In the genomic region with DNA sequence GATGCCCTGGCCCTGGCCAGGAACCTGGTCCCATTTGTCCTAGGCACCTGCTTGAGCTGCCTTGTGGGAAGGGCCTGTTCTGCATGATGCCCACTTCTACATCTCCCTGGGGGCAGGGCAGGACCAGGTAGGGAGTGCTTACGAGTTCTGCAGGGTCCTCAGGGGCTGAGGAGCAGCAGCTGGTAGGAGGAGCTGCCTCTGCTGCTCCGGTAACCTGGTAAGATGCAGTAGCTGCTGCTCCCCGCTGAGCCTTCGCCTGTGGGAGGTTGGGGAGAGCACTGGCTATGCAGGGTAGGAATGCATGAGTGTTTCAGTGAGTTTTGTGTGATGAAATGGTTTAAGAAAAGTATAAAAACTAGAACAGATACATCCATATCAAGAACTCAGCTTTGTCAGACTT, we compare ENCODE assay signal across 12 cellular contexts. TPM values are rescaled to one million over a fixed set of nuclear protein-coding genes. Genes with fewer than 3 reads are reported as not detected.
DNase-seq lines count a peak whose midpoint lies in the region; ATAC-seq and TF ChIP-seq lines count a peak whose summit lies in the region.
"Had no signal": no experiment of that assay in that cellular context is flagged by ENCODE, and none has a peak within 500 bp of the region (broad histone marks: within the 10 kb centered on the region; RNA-seq: fewer than 3 reads in every experiment).

No MANE protein-coding gene starts in this region.

- no peaks in the 10 kb centered on the region for H3K27me3 ChIP-seq in left ventricle myocardium inferior (ENCODE audit: low read depth)
- H3K27me3 ChIP-seq in layer of hippocampus (ENCODE audit: control insufficient read depth, insufficient read depth, low read length) = no peaks in the 10 kb centered on the region

- H3K9me3 Mint-ChIP-seq in activated T-helper 17 cell treated with anti-CD3 and anti-CD28 coated beads, Interleukin-2, amount 50 U/mL, for 72 hours = no peaks in the 10 kb centered on the region

- H3K36me3 Mint-ChIP-seq in activated T-helper 17 cell treated with anti-CD3 and anti-CD28 coated beads, Interleukin-2, amount 50 U/mL, for 72 hours (ENCODE audit: low read depth) = peaks cover 50% of the 10 kb centered on the region

- intact Hi-C loops in left ventricle myocardium inferior (cut with micrococcal nuclease) = no loop called here
- intact Hi-C loops in Right ventricle myocardium inferior (cut with DNase I) = no loop called here

- peaks cover 48% of the 10 kb centered on the region for H3K36me3 ChIP-seq in left ventricle myocardium inferior

- H3K9me3 ChIP-seq in left ventricle myocardium inferior (replicated peaks) = no peaks in the 10 kb centered on the region

- H3K4me1 Mint-ChIP-seq in activated T-helper 17 cell treated with anti-CD3 and anti-CD28 coated beads, Interleukin-2, amount 50 U/mL, for 72 hours = peaks cover 38% of the 10 kb centered on the region

- no peak overlapping the region for H3K4me3 Mint-ChIP-seq in activated T-helper 17 cell treated with anti-CD3 and anti-CD28 coated beads, Interleukin-2, amount 50 U/mL, for 72 hours

- ATAC-seq in Right ventricle myocardium inferior = no peak
- ATAC-seq in activated T-helper 17 cell treated with anti-CD3 and anti-CD28 coated beads, Interleukin-2, amount 50 U/mL, for 72 hours (replicated peaks) = no peak
- no peak for ATAC-seq in GM21367 (IDR thresholded peaks at IDR 0.05; ENCODE audit: unreplicated experiment)
- ATAC-seq in GM18907 (IDR thresholded peaks at IDR 0.05; ENCODE audit: unreplicated experiment) = no peak
- no peak for ATAC-seq in GM19351 (IDR thresholded peaks at IDR 0.05; ENCODE audit: unreplicated experiment)
- ATAC-seq in GM18505 (IDR thresholded peaks at IDR 0.05; ENCODE audit: unreplicated experiment) = no peak
- ATAC-seq: esophagus mucosa had no signal

- H3K27ac ChIP-seq in left ventricle myocardium inferior (replicated peaks) = peak overlapping the region; percentile 41
- peak overlapping the region; percentile 60 for H3K27ac ChIP-seq in layer of hippocampus (ENCODE audit: low read depth, low read length)

- peaks cover 81% of the 10 kb centered on the region for H3K4me1 ChIP-seq in left ventricle myocardium inferior

- no peak for TF ChIP-seq CTCF in left ventricle myocardium inferior (IDR thresholded peaks at IDR 0.05; ENCODE audit: borderline replicate concordance)

- TF ChIP-seq POLR2A in GM18505 (IDR thresholded peaks at IDR 0.05; ENCODE audit: borderline replicate concordance, extremely low read depth, insufficient read depth, insufficient read length) = no peak

- H3K27ac Mint-ChIP-seq in activated T-helper 17 cell treated with anti-CD3 and anti-CD28 coated beads, Interleukin-2, amount 50 U/mL, for 72 hours = peak overlapping the region; percentile 18

- no peak overlapping the region for H3K4me3 ChIP-seq in left ventricle myocardium inferior

- DNase-seq in left ventricle myocardium inferior (no peak), Right ventricle myocardium inferior (ENCODE audit: missing footprints) (no peak)
- DNase-seq: activated effector memory CD4-positive, alpha-beta T cell treated with Interleukin-2 at 50 U/mL for 16 hours; NCI-H1092; stimulated activated CD4-positive, alpha-beta T cell treated with anti-CD3 and anti-CD28 coated beads, Interleukin-1b, Interleukin-23, amount 100 ng/mL, for 48 hours had no signal

- H3K27me3 Mint-ChIP-seq in activated T-helper 17 cell treated with anti-CD3 and anti-CD28 coated beads, Interleukin-2, amount 50 U/mL, for 72 hours = no peaks in the 10 kb centered on the region

RNA-seq across cellular contexts. Expression of gene LRRC8A, which starts 13.6 kb away (rescaled TPM):
- total RNA-seq in left ventricle myocardium inferior = 19.8 TPM
- 23.9 TPM for total RNA-seq in Right ventricle myocardium inferior
- total RNA-seq in activated T-helper 17 cell treated with anti-CD3 and anti-CD28 coated beads, Interleukin-2, amount 50 U/mL, for 72 hours = 10 to 100 TPM; 19.3 to 24.5 TPM

RNA-seq across cellular contexts. Expression of gene KYAT1, which starts 13.8 kb away (rescaled TPM):
- total RNA-seq in left ventricle myocardium inferior (12.1 TPM), Right ventricle myocardium inferior (11.9 TPM)
- total RNA-seq in activated T-helper 17 cell treated with anti-CD3 and anti-CD28 coated beads, Interleukin-2, amount 50 U/mL, for 72 hours = 10 to 100 TPM; 20.1 to 29.6 TPM

RNA-seq across cellular contexts. Expression of gene PHYHD1, which starts 25.2 kb away (rescaled TPM):
- total RNA-seq in left ventricle myocardium inferior = 20.3 TPM
- total RNA-seq in Right ventricle myocardium inferior = 30.2 TPM
- under 1 TPM in 1 of 2 donors, not detected in 1; 0.77 TPM for total RNA-seq in activated T-helper 17 cell treated with anti-CD3 and anti-CD28 coated beads, Interleukin-2, amount 50 U/mL, for 72 hours

RNA-seq across cellular contexts. Expression of gene DOLK, which starts 51.8 kb away (rescaled TPM):
- total RNA-seq in left ventricle myocardium inferior = 8.4 TPM
- 7.5 TPM for total RNA-seq in Right ventricle myocardium inferior
- 1 to 10 TPM; 5.3 to 8.5 TPM for total RNA-seq in activated T-helper 17 cell treated with anti-CD3 and anti-CD28 coated beads, Interleukin-2, amount 50 U/mL, for 72 hours

RNA-seq across cellular contexts. Expression of gene NUP188, which starts 51.9 kb away (rescaled TPM):
- 15.9 TPM for total RNA-seq in left ventricle myocardium inferior
- 16.0 TPM for total RNA-seq in Right ventricle myocardium inferior
- 100 to 1,000 TPM; 110 to 115 TPM for total RNA-seq in activated T-helper 17 cell treated with anti-CD3 and anti-CD28 coated beads, Interleukin-2, amount 50 U/mL, for 72 hours

Comparison
In these comparisons a context has a peak if more than half of its experiments do, and no peak if none do; other contexts are left out.
1. RNA of gene PHYHD1, which starts 25.2 kb away (total RNA-seq): 30.2 TPM in Right ventricle myocardium inferior (single experiment) and 20.3 TPM in left ventricle myocardium inferior (single experiment); 0.77 TPM in activated T-helper 17 cell treated with anti-CD3 and anti-CD28 coated beads, Interleukin-2, amount 50 U/mL, for 72 hours; every median in the first group is over 10 times any median in the second.